8 cellular contexts compared by ENCODE assay signal in the genomic region with DNA sequence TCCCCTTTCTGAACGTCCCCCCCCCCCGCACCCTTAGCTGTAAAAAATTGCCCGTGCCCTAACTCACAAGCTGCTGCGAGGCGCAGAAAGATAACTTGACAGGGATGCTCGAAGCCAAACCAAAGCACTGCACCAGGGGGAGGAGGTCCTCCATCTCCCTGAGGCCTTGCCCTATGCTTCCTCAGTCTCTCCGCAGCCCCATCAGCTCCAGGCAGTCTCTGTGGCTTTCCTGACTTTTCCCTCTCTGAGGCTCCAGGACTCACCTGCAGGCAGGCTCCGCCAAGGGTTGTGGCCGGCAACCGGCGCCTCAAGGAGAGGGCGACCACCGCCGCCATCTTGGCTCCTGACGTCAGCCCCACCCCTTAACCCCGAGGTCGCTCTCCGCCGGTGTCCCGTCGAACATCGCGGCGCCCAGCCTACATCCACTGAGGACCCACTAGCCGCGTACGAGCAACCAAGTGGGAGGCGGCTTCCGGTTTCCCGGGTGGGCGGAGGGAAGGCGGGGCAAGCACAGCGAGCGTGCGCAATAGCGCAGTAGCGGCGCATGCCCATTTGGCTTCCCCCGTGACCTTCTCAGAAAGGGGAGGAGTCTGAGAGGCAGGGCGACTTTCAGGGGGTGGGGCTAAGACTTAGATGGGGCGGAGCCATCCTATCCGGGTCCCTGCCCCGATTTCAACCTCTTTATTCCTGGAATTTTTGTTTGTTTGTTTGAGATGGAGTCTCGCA. TPM values are rescaled to one million over a fixed set of nuclear protein-coding genes. Genes with fewer than 3 reads are reported as not detected.
DNase-seq lines count a peak whose midpoint lies in the region; ATAC-seq, FAIRE-seq and TF ChIP-seq lines count a peak whose summit lies in the region.

A gene (minus strand): TSS at position 348 of the 726 bp plus-strand sequence. CDS start 13 bp downstream, at position 335.

- ATAC-seq in HG02798 (IDR thresholded peaks at IDR 0.05; ENCODE audit: poor library complexity, unreplicated experiment) (peak; percentile 99), Right ventricle myocardium superior (ENCODE audit: poor library complexity) (peak; percentile 98), pancreas (peak; percentile 94 to 97 (median 96))

- intact Hi-C loops in Right ventricle myocardium superior (cut with DNase I): no loop called here
- intact Hi-C loops in pancreas (cut with DNase I): no loop called here
- intact Hi-C loops in tibial artery (cut with DNase I; ENCODE audit: low total_unique reads): no loop called here

- H3K27ac ChIP-seq in pancreas: peak within 1 kb of the TSS; percentile 60 to 90 (median 80)
- peak within 1 kb of the TSS; percentile 84 to 90 for H3K27ac ChIP-seq in tibial artery

- peaks cover 13% of the 10 kb centered on the region for H3K4me1 ChIP-seq in adipocyte (ENCODE audit: control insufficient read depth, insufficient read depth, low read length)
- H3K4me1 ChIP-seq in pancreas: peaks cover 7 to 18% (median 16%) of the 10 kb centered on the region in 3 donors
- H3K4me1 ChIP-seq in tibial artery: peaks cover 0 to 29% (median 20%) of the 10 kb centered on the region in 4 donors

- DNase-seq in NCI-H1436 (lab: John Stamatoyannopoulos, UW): peak; percentile 97
- peak; percentile 98 for DNase-seq in T follicular helper cell (ENCODE audit: low read depth)
- DNase-seq in adipocyte (ENCODE audit: low read depth): peak; percentile 99
- DNase-seq in Right ventricle myocardium superior: peak; percentile 99
- DNase-seq in pancreas: peak; percentile 97 to 100 (median 98)
- peak; percentile 99 for DNase-seq in tibial artery

- H3K36me3 ChIP-seq in adipocyte (ENCODE audit: control insufficient read depth, insufficient read depth, low read length, severe bottlenecking) (peaks cover 14% of the 10 kb centered on the region), pancreas (peaks cover 0 to 5% (median 0%) of the 10 kb centered on the region in 3 donors), tibial artery (peaks cover 0 to 17% (median 11%) of the 10 kb centered on the region in 3 donors)

- H3K4me3 ChIP-seq in GM12875 (ENCODE audit: low read depth, low read length) (peak within 1 kb of the TSS; percentile 92), adipocyte (ENCODE audit: low read length) (peak within 1 kb of the TSS; percentile 97), pancreas (peak within 1 kb of the TSS; percentile 49 to 82 (median 58)), tibial artery (peak within 1 kb of the TSS; percentile 71 to 77)

- FAIRE-seq in pancreas (lab: Jason Lieb, UNC): peak; percentile 95

- H3K9me3 ChIP-seq in adipocyte (ENCODE audit: control insufficient read depth, low read length) (no peaks in the 10 kb centered on the region), pancreas (no peaks in the 10 kb centered on the region), tibial artery (no peaks in the 10 kb centered on the region)

- TF ChIP-seq CTCF in GM12875 (IDR thresholded peaks at IDR 0.05; ENCODE audit: borderline replicate concordance, insufficient read depth, low read depth, low read length) (no peak), pancreas (IDR thresholded peaks at IDR 0.05) (no peak), tibial artery (IDR thresholded peaks at IDR 0.05) (no peak)

- WGBS in pancreas, 2 donors: 0% methylated on average over 44 of the region's 44 CpGs

- peak within 1 kb of the TSS; percentile 95 for H3K9ac ChIP-seq in adipocyte (ENCODE audit: low read length)

- peaks cover 6% of the 10 kb centered on the region for H3K27me3 ChIP-seq in adipocyte (replicated peaks; ENCODE audit: control insufficient read depth, insufficient read depth, low read length)
- no peaks in the 10 kb centered on the region for H3K27me3 ChIP-seq in pancreas
- H3K27me3 ChIP-seq in tibial artery: no peaks in the 10 kb centered on the region

RNA-seq across cellular contexts. Expression of the gene that starts here (rescaled TPM):
- total RNA-seq in Right ventricle myocardium superior (409 TPM), pancreas (10 to 100 TPM; 37.5 to 50.7 (median 44.7) TPM)
- polyA plus RNA-seq in pancreas: 10 to 100 TPM; 28.5 to 50.8 TPM

Comparison
In these comparisons a context has a peak if more than half of its experiments do, and no peak if none do; other contexts are left out.
1. Peak in every context shown above with its lines: DNase-seq, ATAC-seq, H3K4me3 ChIP-seq and H3K27ac ChIP-seq.